Comparison of ENCODE assay signal across 1 cellular context in genomic region chrX:49148390-49149100, GRCh38.
TF ChIP-seq lines count a peak whose summit lies in the region.
"Not testable (repeated sequence)": the region's sequence is repeated elsewhere in the genome, so short reads cannot be mapped to it uniquely, and the experiment has no call there.

No MANE protein-coding gene starts in this region.

TF ChIP-seq in K562, 482 proteins besides CTCF, POLR2A, EP300 and RAD21 (continued from another document and continues in another):
- TF ChIP-seq AFF1 (IDR thresholded peaks at IDR 0.05; ENCODE audit: low read depth in 1 of 2, partially characterized antibody in 2 of 2): peak in 1 of 2 experiments; percentile 69
- TF ChIP-seq BRD4 (IDR thresholded peaks at IDR 0.05): 0 out of 2 replicates have a peak, but pooled peaks have one; percentile 57
- TF ChIP-seq MBD2 (IDR thresholded peaks at IDR 0.05; ENCODE audit: borderline replicate concordance, low read depth): peak; percentile 53; the same call in 1 of the 2 replicates
- TF ChIP-seq MITF (IDR thresholded peaks at IDR 0.05): 0 out of 2 replicates have a peak, but pooled peaks have one; percentile 14
- peak; percentile 92 for TF ChIP-seq CBFA2T3 (IDR thresholded peaks at IDR 0.05)
- peak; percentile 62 for TF ChIP-seq CHD1 (IDR thresholded peaks at IDR 0.05; ENCODE audit: low read length)
- 0 out of 2 replicates have a peak, but pooled peaks have one; percentile 31 for TF ChIP-seq HDAC8 (tag; IDR thresholded peaks at IDR 0.05)
- peak; percentile 56; the same call in 1 of the 2 replicates for TF ChIP-seq ESRRA (IDR thresholded peaks at IDR 0.05; ENCODE audit: borderline replicate concordance, low read depth)
- peak; percentile 91 for TF ChIP-seq CEBPB (tag; IDR thresholded peaks at IDR 0.05)
- TF ChIP-seq YY1 (IDR thresholded peaks at IDR 0.05; ENCODE audit: borderline replicate concordance in 1 of 3, control insufficient read depth in 1 of 3, extremely low read depth in 1 of 3, insufficient read depth in 3 of 3, insufficient read length in 1 of 3, insufficient replicate concordance in 2 of 3, low read depth in 1 of 3, low read length in 2 of 3): peak in 1 of 3 experiments; percentile 64
- peak in 1 of 2 experiments; percentile 71; a peak in 2 of 4 replicates for TF ChIP-seq TBL1XR1 (IDR thresholded peaks at IDR 0.05; ENCODE audit: low read length in 2 of 2)
- peak; percentile 88 for TF ChIP-seq MGA (IDR thresholded peaks at IDR 0.05)
- peak; percentile 47; the same call in 1 of the 2 replicates for TF ChIP-seq ZBTB7A (IDR thresholded peaks at IDR 0.05; ENCODE audit: borderline replicate concordance, control insufficient read depth, low read depth, low read length)
- peak; percentile 80 for TF ChIP-seq MTA2 (IDR thresholded peaks at IDR 0.05; ENCODE audit: low read depth)
- peak; percentile 64 for TF ChIP-seq ZFX (CRISPR knock-in tag; IDR thresholded peaks at IDR 0.05)
- 0 out of 2 replicates have a peak, but pooled peaks have one; percentile 8 for TF ChIP-seq NFE2 (IDR thresholded peaks at IDR 0.05; ENCODE audit: low read depth)
- TF ChIP-seq TAF9B (IDR thresholded peaks at IDR 0.05; ENCODE audit: partially characterized antibody): peak; percentile 45
- peak; percentile 63; the same call in 1 of the 2 replicates for TF ChIP-seq ZKSCAN8 (CRISPR knock-in tag; IDR thresholded peaks at IDR 0.05)
- TF ChIP-seq KDM1A (IDR thresholded peaks at IDR 0.05): peak; percentile 28 to 46; a peak in 2 of 4 replicates
- TF ChIP-seq GATAD2B (IDR thresholded peaks at IDR 0.05; ENCODE audit: borderline replicate concordance): 0 out of 2 replicates have a peak, but pooled peaks have one; percentile 35
- TF ChIP-seq SRF (CRISPR knock-in tag; IDR thresholded peaks at IDR 0.05): peak in 1 of 2 experiments; percentile 49; a peak in 1 of 4 replicates
- peak; percentile 25; the same call in 1 of the 2 replicates for TF ChIP-seq ATF7 (IDR thresholded peaks at IDR 0.05)
- TF ChIP-seq, protein P1, sequence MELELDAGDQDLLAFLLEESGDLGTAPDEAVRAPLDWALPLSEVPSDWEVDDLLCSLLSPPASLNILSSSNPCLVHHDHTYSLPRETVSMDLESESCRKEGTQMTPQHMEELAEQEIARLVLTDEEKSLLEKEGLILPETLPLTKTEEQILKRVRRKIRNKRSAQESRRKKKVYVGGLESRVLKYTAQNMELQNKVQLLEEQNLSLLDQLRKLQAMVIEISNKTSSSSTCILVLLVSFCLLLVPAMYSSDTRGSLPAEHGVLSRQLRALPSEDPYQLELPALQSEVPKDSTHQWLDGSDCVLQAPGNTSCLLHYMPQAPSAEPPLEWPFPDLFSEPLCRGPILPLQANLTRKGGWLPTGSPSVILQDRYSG (tag; conservative IDR thresholded peaks at IDR 0.05; ENCODE audit: low read depth): peak; percentile 78; the same call in 1 of the 2 replicates
- TF ChIP-seq ARNT (IDR thresholded peaks at IDR 0.05): peak in 1 of 2 experiments; percentile 73; a peak in 1 of 4 replicates
- peak; percentile 39; the same call in 1 of the 2 replicates for TF ChIP-seq SUPT5H (IDR thresholded peaks at IDR 0.05)
- peak; percentile 85 for TF ChIP-seq SMARCA4 (IDR thresholded peaks at IDR 0.05)
- TF ChIP-seq, protein P2, sequence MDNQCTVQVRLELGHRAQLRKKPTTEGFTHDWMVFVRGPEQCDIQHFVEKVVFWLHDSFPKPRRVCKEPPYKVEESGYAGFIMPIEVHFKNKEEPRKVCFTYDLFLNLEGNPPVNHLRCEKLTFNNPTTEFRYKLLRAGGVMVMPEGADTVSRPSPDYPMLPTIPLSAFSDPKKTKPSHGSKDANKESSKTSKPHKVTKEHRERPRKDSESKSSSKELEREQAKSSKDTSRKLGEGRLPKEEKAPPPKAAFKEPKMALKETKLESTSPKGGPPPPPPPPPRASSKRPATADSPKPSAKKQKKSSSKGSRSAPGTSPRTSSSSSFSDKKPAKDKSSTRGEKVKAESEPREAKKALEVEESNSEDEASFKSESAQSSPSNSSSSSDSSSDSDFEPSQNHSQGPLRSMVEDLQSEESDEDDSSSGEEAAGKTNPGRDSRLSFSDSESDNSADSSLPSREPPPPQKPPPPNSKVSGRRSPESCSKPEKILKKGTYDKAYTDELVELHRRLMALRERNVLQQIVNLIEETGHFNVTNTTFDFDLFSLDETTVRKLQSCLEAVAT (IDR thresholded peaks at IDR 0.05): peak in 1 of 2 experiments; percentile 86; a peak in 2 of 4 replicates
- TF ChIP-seq HDAC3 (IDR thresholded peaks at IDR 0.05; ENCODE audit: borderline replicate concordance, partially characterized antibody): peak; percentile 64
- TF ChIP-seq GATA2 (CRISPR knock-in tag; IDR thresholded peaks at IDR 0.05): peak; percentile 56
- TF ChIP-seq PHB2 (IDR thresholded peaks at IDR 0.05; ENCODE audit: low read depth): peak; percentile 79
- not testable (repeated sequence) for TF ChIP-seq NR2C2 (CRISPR knock-in tag; IDR thresholded peaks at IDR 0.05); NR2C1 (IDR thresholded peaks at IDR 0.05); NR4A1 (CRISPR knock-in tag; IDR thresholded peaks at IDR 0.05)
- TF ChIP-seq NR2C2 (tag; IDR thresholded peaks at IDR 0.05): peak; percentile 67
- TF ChIP-seq NR2C1 (tag; IDR thresholded peaks at IDR 0.05): 0 out of 2 replicates have a peak, but pooled peaks have one; percentile 11
- TF ChIP-seq NR4A1 (tag; IDR thresholded peaks at IDR 0.05): peak; percentile 71; the same call in 1 of the 2 replicates
- peak; percentile 66 for TF ChIP-seq EP400 (IDR thresholded peaks at IDR 0.05)
- TF ChIP-seq, protein P3, sequence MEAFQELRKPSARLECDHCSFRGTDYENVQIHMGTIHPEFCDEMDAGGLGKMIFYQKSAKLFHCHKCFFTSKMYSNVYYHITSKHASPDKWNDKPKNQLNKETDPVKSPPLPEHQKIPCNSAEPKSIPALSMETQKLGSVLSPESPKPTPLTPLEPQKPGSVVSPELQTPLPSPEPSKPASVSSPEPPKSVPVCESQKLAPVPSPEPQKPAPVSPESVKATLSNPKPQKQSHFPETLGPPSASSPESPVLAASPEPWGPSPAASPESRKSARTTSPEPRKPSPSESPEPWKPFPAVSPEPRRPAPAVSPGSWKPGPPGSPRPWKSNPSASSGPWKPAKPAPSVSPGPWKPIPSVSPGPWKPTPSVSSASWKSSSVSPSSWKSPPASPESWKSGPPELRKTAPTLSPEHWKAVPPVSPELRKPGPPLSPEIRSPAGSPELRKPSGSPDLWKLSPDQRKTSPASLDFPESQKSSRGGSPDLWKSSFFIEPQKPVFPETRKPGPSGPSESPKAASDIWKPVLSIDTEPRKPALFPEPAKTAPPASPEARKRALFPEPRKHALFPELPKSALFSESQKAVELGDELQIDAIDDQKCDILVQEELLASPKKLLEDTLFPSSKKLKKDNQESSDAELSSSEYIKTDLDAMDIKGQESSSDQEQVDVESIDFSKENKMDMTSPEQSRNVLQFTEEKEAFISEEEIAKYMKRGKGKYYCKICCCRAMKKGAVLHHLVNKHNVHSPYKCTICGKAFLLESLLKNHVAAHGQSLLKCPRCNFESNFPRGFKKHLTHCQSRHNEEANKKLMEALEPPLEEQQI (IDR thresholded peaks at IDR 0.05): 0 out of 2 replicates have a peak, but pooled peaks have one; percentile 18
- peak; percentile 86 for TF ChIP-seq RNF2 (IDR thresholded peaks at IDR 0.05)
- TF ChIP-seq TAF7 (tag; IDR thresholded peaks at IDR 0.05): 0 out of 2 replicates have a peak, but pooled peaks have one; percentile 46
- peak; percentile 83 for TF ChIP-seq SOX6 (IDR thresholded peaks at IDR 0.05)
